Comparison of ENCODE assay signal across 8 cellular contexts in the genomic region with DNA sequence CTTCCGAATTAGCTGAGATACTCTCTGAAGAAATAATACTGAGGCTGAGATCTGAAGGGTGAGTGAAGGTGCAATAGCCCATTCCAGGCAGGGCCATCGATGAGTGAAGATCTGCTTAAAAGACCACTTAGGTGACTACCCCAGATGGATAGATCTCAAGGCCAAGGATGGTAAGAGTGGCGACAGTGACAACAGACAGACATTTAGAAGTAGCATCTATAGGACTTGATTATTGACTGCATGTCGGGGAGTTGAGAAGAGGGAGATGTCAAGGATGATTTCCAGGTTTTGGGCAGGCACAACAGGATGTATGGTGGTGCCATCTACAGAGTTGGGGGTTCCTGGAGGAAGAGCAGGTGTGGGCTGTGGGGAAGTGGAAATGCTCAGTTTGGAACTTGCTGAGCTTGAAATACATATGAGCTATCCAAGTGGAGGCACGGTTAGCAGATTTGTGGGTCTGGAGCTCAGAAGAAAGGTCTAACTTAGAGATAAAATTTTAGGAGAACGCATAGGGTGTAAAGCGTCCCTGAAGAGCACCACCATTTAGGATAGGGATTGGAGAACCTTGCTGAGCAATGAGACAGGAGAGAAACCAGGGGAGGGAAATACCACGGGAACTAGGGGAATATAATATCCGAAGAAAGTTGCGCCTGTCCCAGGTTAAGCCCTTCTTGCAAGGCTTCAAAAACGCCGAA. TPM values are rescaled to one million over a fixed set of nuclear protein-coding genes. Genes with fewer than 3 reads are reported as not detected.
DNase-seq lines count a peak whose midpoint lies in the region; ATAC-seq and TF ChIP-seq lines count a peak whose summit lies in the region.

No MANE protein-coding gene starts in this region.

- H3K9me3 Mint-ChIP-seq in activated CD4-positive, alpha-beta T cell treated with anti-CD3 and anti-CD28 coated beads for 36 hours (ENCODE audit: low read depth), result no peaks in the 10 kb centered on the region
- H3K9me3 Mint-ChIP-seq in activated CD4-positive, alpha-beta memory T cell treated with anti-CD3 and anti-CD28 coated beads for 36 hours, result no peaks in the 10 kb centered on the region

- ATAC-seq in activated CD4-positive, alpha-beta T cell treated with anti-CD3 and anti-CD28 coated beads for 36 hours, result no peak
- ATAC-seq in HG03378 (IDR thresholded peaks at IDR 0.05; ENCODE audit: unreplicated experiment), result peak; percentile 1
- peak; percentile 44 for ATAC-seq in foreskin keratinocyte
- ATAC-seq in HG02759 (IDR thresholded peaks at IDR 0.05; ENCODE audit: unreplicated experiment), result no peak
- ATAC-seq in HG03565 (IDR thresholded peaks at IDR 0.05; ENCODE audit: unreplicated experiment), result no peak

- peaks cover 3% of the 10 kb centered on the region for H4K20me1 ChIP-seq in osteoblast (ENCODE audit: insufficient read depth, low read length)

- no peaks in the 10 kb centered on the region for H3K36me3 ChIP-seq in osteoblast (ENCODE audit: insufficient read depth, low read length)

- peak overlapping the region; percentile 83 for H3K4me3 Mint-ChIP-seq in activated CD4-positive, alpha-beta T cell treated with anti-CD3 and anti-CD28 coated beads for 36 hours
- H3K4me3 Mint-ChIP-seq in activated CD4-positive, alpha-beta memory T cell treated with anti-CD3 and anti-CD28 coated beads for 36 hours, result peak overlapping the region; percentile 83

- intact Hi-C loops in activated CD4-positive, alpha-beta T cell treated with anti-CD3 and anti-CD28 coated beads for 36 hours (cut with DNase I, micrococcal nuclease), result loop anchor here (1.0 to 2.0 kb wide), 9 partner anchors 29 to 1920 kb away; a partner anchor contains a TSS
- intact Hi-C loops in activated CD4-positive, alpha-beta memory T cell treated with anti-CD3 and anti-CD28 coated beads for 36 hours (cut with micrococcal nuclease), result loop anchor here (1.0 to 5.0 kb wide), 4 partner anchors 29 to 777 kb away; a partner anchor contains a TSS

- peaks cover 15% of the 10 kb centered on the region for H3K36me3 Mint-ChIP-seq in activated CD4-positive, alpha-beta T cell treated with anti-CD3 and anti-CD28 coated beads for 36 hours (ENCODE audit: low read depth)
- H3K36me3 Mint-ChIP-seq in activated CD4-positive, alpha-beta memory T cell treated with anti-CD3 and anti-CD28 coated beads for 36 hours, result peaks cover 9% of the 10 kb centered on the region

- POLR2A ChIA-PET in activated CD4-positive, alpha-beta T cell treated with anti-CD3 and anti-CD28 coated beads for 36 hours (lab: Charles Lee), result interaction anchor here (2.0 kb wide), 1 partner anchor 28 kb away, joined by 11 read pairs; a partner anchor contains a TSS
- POLR2A ChIA-PET in activated CD4-positive, alpha-beta memory T cell treated with anti-CD3 and anti-CD28 coated beads for 36 hours (lab: Charles Lee), result interaction anchor here (0.5 to 2.7 kb wide), 2 partner anchors 23 to 29 kb away, joined by 3 to 12 read pairs; a partner anchor contains a TSS

- H3K4me3 ChIP-seq in osteoblast (ENCODE audit: insufficient read depth, low read length), result peak overlapping the region; percentile 74

- H3K27ac Mint-ChIP-seq in activated CD4-positive, alpha-beta T cell treated with anti-CD3 and anti-CD28 coated beads for 36 hours, result peak overlapping the region; percentile 90
- peak overlapping the region; percentile 97 for H3K27ac Mint-ChIP-seq in activated CD4-positive, alpha-beta memory T cell treated with anti-CD3 and anti-CD28 coated beads for 36 hours

- DNase-seq in activated CD4-positive, alpha-beta T cell treated with anti-CD3 and anti-CD28 coated beads for 36 hours, result peak; percentile 10
- no peak for DNase-seq in activated CD4-positive, alpha-beta T cell treated with anti-CD3 and anti-CD28 coated beads for 48 hours
- DNase-seq in activated CD4-positive, alpha-beta memory T cell treated with anti-CD3 and anti-CD28 coated beads for 36 hours, result no peak
- DNase-seq in foreskin keratinocyte (peak; percentile 2 to 5), osteoblast (ENCODE audit: insufficient read length, low spot score, missing footprints) (peak; percentile 69)

- H3K4me1 Mint-ChIP-seq in activated CD4-positive, alpha-beta T cell treated with anti-CD3 and anti-CD28 coated beads for 36 hours, result peaks cover 30% of the 10 kb centered on the region
- peaks cover 23% of the 10 kb centered on the region for H3K4me1 Mint-ChIP-seq in activated CD4-positive, alpha-beta memory T cell treated with anti-CD3 and anti-CD28 coated beads for 36 hours (ENCODE audit: low read depth)

- H2AFZ ChIP-seq in osteoblast (ENCODE audit: low read length), result peak overlapping the region; percentile 99

- H3K4me1 ChIP-seq in foreskin keratinocyte (no peaks in the 10 kb centered on the region), osteoblast (ENCODE audit: insufficient read depth, low read length) (peaks cover 30% of the 10 kb centered on the region)

- no peaks in the 10 kb centered on the region for H3K27me3 ChIP-seq in foreskin keratinocyte
- no peaks in the 10 kb centered on the region for H3K27me3 ChIP-seq in osteoblast (ENCODE audit: insufficient read depth, low read length)

- no peaks in the 10 kb centered on the region for H3K27me3 Mint-ChIP-seq in activated CD4-positive, alpha-beta T cell treated with anti-CD3 and anti-CD28 coated beads for 36 hours
- no peaks in the 10 kb centered on the region for H3K27me3 Mint-ChIP-seq in activated CD4-positive, alpha-beta memory T cell treated with anti-CD3 and anti-CD28 coated beads for 36 hours

- CTCF ChIA-PET in activated CD4-positive, alpha-beta T cell treated with anti-CD3 and anti-CD28 coated beads for 36 hours (lab: Charles Lee), result interaction anchor here (0.6 to 2.1 kb wide), 6 partner anchors 11 to 964 kb away, joined by 3 to 8 read pairs (median 4); a partner anchor contains a TSS
- CTCF ChIA-PET in activated CD4-positive, alpha-beta memory T cell treated with anti-CD3 and anti-CD28 coated beads for 36 hours (lab: Charles Lee), result interaction anchor here (0.8 to 1.2 kb wide), 4 partner anchors 19 to 777 kb away, joined by 3 read pairs; no protein-coding TSS in a partner anchor

- H3K27ac ChIP-seq in foreskin keratinocyte, result peak overlapping the region; percentile 99
- peak overlapping the region; percentile 100 for H3K27ac ChIP-seq in osteoblast (ENCODE audit: low read depth, low read length)

- TF ChIP-seq CTCF in foreskin keratinocyte (conservative IDR thresholded peaks at IDR 0.05) (no peak), osteoblast (IDR thresholded peaks at IDR 0.05; ENCODE audit: extremely low read depth, low read depth, low read length) (no peak)

- no peaks in the 10 kb centered on the region for H3K9me3 ChIP-seq in osteoblast (ENCODE audit: low read depth, low read length)

- peak overlapping the region; percentile 83 for H3K4me2 ChIP-seq in osteoblast (ENCODE audit: insufficient read depth, low read length)

- H3K79me2 ChIP-seq in osteoblast (ENCODE audit: insufficient read depth, low read length), result peaks cover 29% of the 10 kb centered on the region

RNA-seq across cellular contexts. Expression of a gene that starts 0.7 kb away (rescaled TPM):
- 10 to 100 TPM; 27.3 to 40.3 TPM for total RNA-seq in activated CD4-positive, alpha-beta T cell treated with anti-CD3 and anti-CD28 coated beads for 36 hours
- 10 to 100 TPM; 28.3 to 33.0 TPM for total RNA-seq in activated CD4-positive, alpha-beta memory T cell treated with anti-CD3 and anti-CD28 coated beads for 36 hours
- total RNA-seq in foreskin keratinocyte (22.5 and 24.9 TPM in 2 replicates), osteoblast (43.4 and 54.2 TPM in 2 replicates)
- 16.2 and 19.7 TPM in 2 replicates for polyA plus RNA-seq in foreskin keratinocyte

RNA-seq across cellular contexts. Expression of a gene that starts 28.4 kb away (rescaled TPM):
- 10 to 100 TPM; 20.3 to 24.1 TPM for total RNA-seq in activated CD4-positive, alpha-beta T cell treated with anti-CD3 and anti-CD28 coated beads for 36 hours
- total RNA-seq in activated CD4-positive, alpha-beta memory T cell treated with anti-CD3 and anti-CD28 coated beads for 36 hours, result 10 to 100 TPM; 13.0 to 14.5 TPM
- total RNA-seq in foreskin keratinocyte, result 2.3 and 2.5 TPM in 2 replicates
- 2.1 and 2.2 TPM in 2 replicates for polyA plus RNA-seq in foreskin keratinocyte
- 15.6 and 22.8 TPM in 2 replicates for total RNA-seq in osteoblast

RNA-seq across cellular contexts. Expression of a gene that starts 29.3 kb away (rescaled TPM):
- under 1 TPM; 0.60 to 0.80 TPM for total RNA-seq in activated CD4-positive, alpha-beta T cell treated with anti-CD3 and anti-CD28 coated beads for 36 hours
- under 1 TPM; 0.36 to 0.48 TPM for total RNA-seq in activated CD4-positive, alpha-beta memory T cell treated with anti-CD3 and anti-CD28 coated beads for 36 hours
- total RNA-seq in foreskin keratinocyte, result 0.14 and 0.24 TPM in 2 replicates
- 0.08 and 0.09 TPM in 2 replicates for polyA plus RNA-seq in foreskin keratinocyte
- total RNA-seq in osteoblast, result 1.4 and 1.5 TPM in 2 replicates

RNA-seq across cellular contexts. Expression of a gene that starts 46.5 kb away (rescaled TPM):
- under 1 TPM; 0.34 to 0.40 TPM for total RNA-seq in activated CD4-positive, alpha-beta T cell treated with anti-CD3 and anti-CD28 coated beads for 36 hours
- under 1 TPM; 0.10 to 0.26 TPM for total RNA-seq in activated CD4-positive, alpha-beta memory T cell treated with anti-CD3 and anti-CD28 coated beads for 36 hours
- 0.04 and 0.10 TPM in 2 replicates for total RNA-seq in foreskin keratinocyte
- polyA plus RNA-seq in foreskin keratinocyte, result 0.02 TPM in 1 of 2 replicates, not detected in the other
- 2.2 and 2.4 TPM in 2 replicates for total RNA-seq in osteoblast

Comparison
In these comparisons a context has a peak if more than half of its experiments do, and no peak if none do; other contexts are left out.
1. DNase-seq: peak in activated CD4-positive, alpha-beta T cell treated with anti-CD3 and anti-CD28 coated beads for 36 hours (single experiment), foreskin keratinocyte (2 of 2) and osteoblast (single experiment); none in activated CD4-positive, alpha-beta T cell treated with anti-CD3 and anti-CD28 coated beads for 48 hours (single experiment) and activated CD4-positive, alpha-beta memory T cell treated with anti-CD3 and anti-CD28 coated beads for 36 hours (single experiment).
2. ATAC-seq: peak in HG03378 (single experiment) and foreskin keratinocyte (single experiment); none in activated CD4-positive, alpha-beta T cell treated with anti-CD3 and anti-CD28 coated beads for 36 hours (single experiment), HG02759 (single experiment) and HG03565 (single experiment).